ENCODE assay signal across 8 cellular contexts in the genomic region with DNA sequence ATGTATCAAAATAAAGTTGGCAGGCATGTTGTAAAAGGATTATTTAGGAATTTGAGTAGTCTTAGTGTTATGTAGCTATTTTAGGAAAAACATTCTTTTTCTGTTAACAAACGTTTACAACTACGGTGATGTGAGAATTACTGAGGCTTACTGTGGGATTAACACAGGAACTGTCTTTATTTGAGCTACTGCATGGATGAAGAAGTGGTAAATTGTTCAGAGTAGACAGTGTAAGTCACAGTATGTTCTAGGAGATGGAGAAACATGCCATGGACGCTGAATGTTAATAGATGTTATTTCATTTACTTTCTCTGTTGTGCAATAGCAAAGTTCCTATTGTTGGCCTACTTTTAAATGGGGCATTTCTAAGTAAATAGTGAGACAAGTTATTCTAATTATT. TPM values are rescaled to one million over a fixed set of nuclear protein-coding genes. Genes with fewer than 3 reads are reported as not detected.
DNase-seq lines count a peak whose midpoint lies in the region.

No MANE protein-coding gene starts in this region.

- no peaks in the 10 kb centered on the region for H3K9me3 ChIP-seq in SJSA1 (replicated peaks)

- H3K27ac Mint-ChIP-seq in T-helper 2 cell treated with Interferon-gamma antibody and Interleukin-4, amounts not matched to agents 5 μg/mL and 100 μg/mL, for 36 hours: peak overlapping the region; percentile 7

- DNase-seq in T-helper 2 cell treated with Interferon-gamma antibody and Interleukin-4, amounts not matched to agents 5 μg/mL and 100 μg/mL, for 36 hours (ENCODE audit: low spot score): no peak
- DNase-seq in T-helper 2 cell: no peak
- DNase-seq in SJSA1 (ENCODE audit: low read depth in 1 of 2, low spot score in 2 of 2): peak in 1 of 2 experiments; percentile 36
- DNase-seq in fibroblast of gingiva (ENCODE audit: low read depth): peak; percentile 74
- DNase-seq in pons (ENCODE audit: low spot score): peak; percentile 80
- DNase-seq in NCI-H345 treated with DMSO at 0.1 percent for 48 hours (lab: John Stamatoyannopoulos, UW; ENCODE audit: unreplicated experiment): no peak
- DNase-seq in Kasumi-1 (lab: John Stamatoyannopoulos, UW): no peak
- no peak for DNase-seq in AG08395 (ENCODE audit: low spot score)

- peaks cover 8% of the 10 kb centered on the region for H3K9me3 Mint-ChIP-seq in T-helper 2 cell treated with Interferon-gamma antibody and Interleukin-4, amounts not matched to agents 5 μg/mL and 100 μg/mL, for 36 hours

- H3K27me3 Mint-ChIP-seq in T-helper 2 cell treated with Interferon-gamma antibody and Interleukin-4, amounts not matched to agents 5 μg/mL and 100 μg/mL, for 36 hours (ENCODE audit: low read depth): no peaks in the 10 kb centered on the region

- peak overlapping the region; percentile 87 for H3K4me3 ChIP-seq in SJSA1

- H3K36me3 Mint-ChIP-seq in T-helper 2 cell treated with Interferon-gamma antibody and Interleukin-4, amounts not matched to agents 5 μg/mL and 100 μg/mL, for 36 hours (ENCODE audit: low read depth): peaks cover 23% of the 10 kb centered on the region

- no peaks in the 10 kb centered on the region for H3K27me3 ChIP-seq in SJSA1 (replicated peaks)

- H3K4me1 ChIP-seq in SJSA1 (replicated peaks): peaks cover 12% of the 10 kb centered on the region

- peaks cover 8% of the 10 kb centered on the region for H3K36me3 ChIP-seq in SJSA1

- peak overlapping the region; percentile 61; the same call in 1 of the 2 replicates for H3K27ac ChIP-seq in SJSA1

- peak overlapping the region; percentile 99 for H3K4me3 Mint-ChIP-seq in T-helper 2 cell treated with Interferon-gamma antibody and Interleukin-4, amounts not matched to agents 5 μg/mL and 100 μg/mL, for 36 hours

- H3K4me1 Mint-ChIP-seq in T-helper 2 cell treated with Interferon-gamma antibody and Interleukin-4, amounts not matched to agents 5 μg/mL and 100 μg/mL, for 36 hours (ENCODE audit: low read depth): peaks cover 46% of the 10 kb centered on the region

RNA-seq across cellular contexts. Expression of a gene that starts 1.7 kb away (rescaled TPM):
- total RNA-seq in SJSA1 (2014; rRNA removed; shearing (Covaris generic)): 38.8 and 41.2 TPM in 2 replicates

Comparison
In these comparisons a context has a peak if more than half of its experiments do, and no peak if none do; other contexts are left out.
1. DNase-seq: peak in fibroblast of gingiva (single experiment) and pons (single experiment); none in T-helper 2 cell treated with Interferon-gamma antibody and Interleukin-4, amounts not matched to agents 5 μg/mL and 100 μg/mL, for 36 hours (single experiment), T-helper 2 cell (0 of 5), NCI-H345 treated with DMSO at 0.1 percent for 48 hours (single experiment), Kasumi-1 (0 of 2) and AG08395 (single experiment).